9 cellular contexts compared by ENCODE assay signal in the genomic region with DNA sequence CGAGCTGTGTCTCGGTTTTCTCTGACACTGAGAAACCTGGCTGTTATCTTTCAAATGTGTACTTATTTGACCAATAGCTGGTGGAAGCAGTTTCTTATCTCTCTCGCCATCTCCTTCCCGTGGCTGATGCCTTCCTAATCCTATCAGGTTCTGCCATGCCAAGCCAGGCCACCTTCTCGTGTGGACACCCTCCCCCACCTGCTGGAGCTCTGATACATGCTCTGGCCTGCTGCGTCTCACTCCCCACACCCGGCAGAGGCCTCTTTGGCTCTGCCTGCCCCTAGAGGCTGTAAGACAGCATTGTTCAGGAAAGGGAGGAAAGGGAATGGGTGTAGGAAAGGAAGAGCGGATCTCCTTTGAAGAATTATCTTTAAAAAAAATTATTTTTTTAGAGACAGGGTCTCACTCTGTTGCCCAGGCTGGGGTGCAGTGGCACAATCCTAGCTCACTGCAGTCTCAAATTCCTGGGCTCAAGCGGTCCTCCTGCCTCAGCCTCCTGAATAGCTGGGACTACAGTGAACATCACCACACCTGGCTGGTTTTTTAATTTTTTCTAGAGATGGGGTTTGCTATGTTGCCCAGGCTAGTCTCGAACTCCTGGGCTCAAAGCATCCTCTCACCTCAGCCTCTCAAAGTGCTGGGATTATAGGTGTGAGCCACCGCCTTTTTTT. TPM values are rescaled to one million over a fixed set of nuclear protein-coding genes. Genes with fewer than 3 reads are reported as not detected.
A peak's percentile ranks its signal among the peaks of the same experiment; 100 is the strongest.
DNase-seq lines count a peak whose midpoint lies in the region; ATAC-seq and TF ChIP-seq lines count a peak whose summit lies in the region.
"Had no signal": no experiment of that assay in that cellular context is flagged by ENCODE, and none has a peak within 500 bp of the region (broad histone marks: within the 10 kb centered on the region; RNA-seq: fewer than 3 reads in every experiment).

No MANE protein-coding gene starts in this region.

- no peak for DNase-seq in activated CD8-positive, alpha-beta T cell treated with anti-CD3 and anti-CD28 coated beads for 36 hours
- no peak for DNase-seq in activated CD8-positive, alpha-beta T cell treated with anti-CD3 and anti-CD28 coated beads, Interleukin-2, amount 10 ng/mL, durations not matched to agents 7 days and 5 days
- DNase-seq in M059J (ENCODE audit: low read depth) (peak; percentile 69), fibroblast of peridontal ligament (ENCODE audit: extremely low read depth) (peak; percentile 58), ovary (peak; percentile 53 to 69 (median 61))

- POLR2A ChIA-PET in activated CD8-positive, alpha-beta T cell treated with anti-CD3 and anti-CD28 coated beads for 36 hours (lab: Charles Lee), result interaction anchor here (0.7 to 1.4 kb wide), 4 partner anchors 8 to 250 kb away, joined by 3 to 5 read pairs (median 4); no protein-coding TSS in a partner anchor
- POLR2A ChIA-PET in activated CD8-positive, alpha-beta T cell treated with anti-CD3 and anti-CD28 coated beads, Interleukin-2, amount 10 ng/mL, durations not matched to agents 7 days and 5 days (lab: Charles Lee), result interaction anchor here (0.6 kb wide), 1 partner anchor 82 kb away, joined by 4 read pairs; no protein-coding TSS in a partner anchor

- peak overlapping the region in 1 of 2 donors; percentile 49 for H3K27ac ChIP-seq in ovary

- intact Hi-C loops in activated CD8-positive, alpha-beta T cell treated with anti-CD3 and anti-CD28 coated beads for 36 hours (cut with micrococcal nuclease), result loop anchor here (10.0 kb wide), 1 partner anchor 413 kb away; no protein-coding TSS in a partner anchor
- intact Hi-C loops in ovary (cut with DNase I), result loop anchor here in 1 of 4 donors (10.0 kb wide), 1 partner anchor 423 kb away; the partner anchor contains the start of gene ZNF267

- no peaks in the 10 kb centered on the region for H3K27me3 Mint-ChIP-seq in activated CD8-positive, alpha-beta T cell treated with anti-CD3 and anti-CD28 coated beads for 36 hours
- H3K27me3 Mint-ChIP-seq in activated CD8-positive, alpha-beta T cell treated with anti-CD3 and anti-CD28 coated beads, Interleukin-2, amount 10 ng/mL, durations not matched to agents 7 days and 5 days (ENCODE audit: low read depth), result no peaks in the 10 kb centered on the region
- H3K27me3 Mint-ChIP-seq: stimulated activated naive CD8-positive, alpha-beta T cell treated with anti-CD3 and anti-CD28 coated beads, Interleukin-15, Interleukin-2, amounts not matched to agents 100 ng/mL and 50 ng/mL, for 24 hours had no signal

- no peak overlapping the region for H3K4me3 Mint-ChIP-seq in activated CD8-positive, alpha-beta T cell treated with anti-CD3 and anti-CD28 coated beads for 36 hours
- no peak overlapping the region for H3K4me3 Mint-ChIP-seq in activated CD8-positive, alpha-beta T cell treated with anti-CD3 and anti-CD28 coated beads, Interleukin-2, amount 10 ng/mL, durations not matched to agents 7 days and 5 days
- H3K4me3 Mint-ChIP-seq: stimulated activated naive CD8-positive, alpha-beta T cell treated with anti-CD3 and anti-CD28 coated beads, Interleukin-15, Interleukin-2, amounts not matched to agents 100 ng/mL and 50 ng/mL, for 24 hours had no signal

- no peak for TF ChIP-seq POLR2A in ovary (IDR thresholded peaks at IDR 0.05)

- peaks cover 19% of the 10 kb centered on the region for H3K36me3 Mint-ChIP-seq in activated CD8-positive, alpha-beta T cell treated with anti-CD3 and anti-CD28 coated beads for 36 hours (ENCODE audit: low read depth)
- peaks cover 16% of the 10 kb centered on the region for H3K36me3 Mint-ChIP-seq in activated CD8-positive, alpha-beta T cell treated with anti-CD3 and anti-CD28 coated beads, Interleukin-2, amount 10 ng/mL, durations not matched to agents 7 days and 5 days (ENCODE audit: low read depth)

- 41 to 50% (median 45%) methylated on average over 11 of the region's 11 CpGs for WGBS in ovary, 3 donors

- H3K9me3 Mint-ChIP-seq in activated CD8-positive, alpha-beta T cell treated with anti-CD3 and anti-CD28 coated beads for 36 hours, result no peaks in the 10 kb centered on the region
- no peaks in the 10 kb centered on the region for H3K9me3 Mint-ChIP-seq in activated CD8-positive, alpha-beta T cell treated with anti-CD3 and anti-CD28 coated beads, Interleukin-2, amount 10 ng/mL, durations not matched to agents 7 days and 5 days (ENCODE audit: insufficient read depth)
- H3K9me3 Mint-ChIP-seq: stimulated activated naive CD8-positive, alpha-beta T cell treated with anti-CD3 and anti-CD28 coated beads, Interleukin-15, Interleukin-2, amounts not matched to agents 100 ng/mL and 50 ng/mL, for 24 hours had no signal

- peaks cover 30% of the 10 kb centered on the region for H3K4me1 Mint-ChIP-seq in activated CD8-positive, alpha-beta T cell treated with anti-CD3 and anti-CD28 coated beads for 36 hours (ENCODE audit: low read depth)
- peaks cover 42% of the 10 kb centered on the region for H3K4me1 Mint-ChIP-seq in activated CD8-positive, alpha-beta T cell treated with anti-CD3 and anti-CD28 coated beads, Interleukin-2, amount 10 ng/mL, durations not matched to agents 7 days and 5 days (ENCODE audit: low read depth)

- no peaks in the 10 kb centered on the region for H3K27me3 ChIP-seq in ovary

- no peaks in the 10 kb centered on the region for H3K36me3 ChIP-seq in ovary

- no peak overlapping the region for H3K4me3 ChIP-seq in ovary

- no peak overlapping the region for H3K27ac Mint-ChIP-seq in activated CD8-positive, alpha-beta T cell treated with anti-CD3 and anti-CD28 coated beads for 36 hours
- no peak overlapping the region for H3K27ac Mint-ChIP-seq in activated CD8-positive, alpha-beta T cell treated with anti-CD3 and anti-CD28 coated beads, Interleukin-2, amount 10 ng/mL, durations not matched to agents 7 days and 5 days
- H3K27ac Mint-ChIP-seq: stimulated activated naive CD8-positive, alpha-beta T cell treated with anti-CD3 and anti-CD28 coated beads, Interleukin-15, Interleukin-2, amounts not matched to agents 100 ng/mL and 50 ng/mL, for 24 hours had no signal

- TF ChIP-seq CTCF in activated CD8-positive, alpha-beta T cell treated with anti-CD3 and anti-CD28 coated beads for 36 hours (IDR thresholded peaks at IDR 0.05), result no peak
- peak; percentile 15 to 50 (median 36) for TF ChIP-seq CTCF in ovary (IDR thresholded peaks at IDR 0.05)

- CTCF ChIA-PET in activated CD8-positive, alpha-beta T cell treated with anti-CD3 and anti-CD28 coated beads for 36 hours (lab: Charles Lee), result interaction anchor here (1.1 to 1.6 kb wide), 4 partner anchors 8 to 417 kb away, joined by 3 to 9 read pairs (median 4); no protein-coding TSS in a partner anchor
- CTCF ChIA-PET in activated CD8-positive, alpha-beta T cell treated with anti-CD3 and anti-CD28 coated beads, Interleukin-2, amount 10 ng/mL, durations not matched to agents 7 days and 5 days (lab: Charles Lee), result interaction anchor here (1.0 to 2.8 kb wide), 6 partner anchors 9 to 310 kb away, joined by 3 to 12 read pairs (median 6); partner anchors contain the start of gene ZNF843

- no peaks in the 10 kb centered on the region for H3K9me3 ChIP-seq in ovary

- peaks cover 22% of the 10 kb centered on the region for H3K4me1 ChIP-seq in ovary (ENCODE audit: insufficient read depth)

- no peak for TF ChIP-seq EP300 in ovary (IDR thresholded peaks at IDR 0.05)

- ATAC-seq in activated CD8-positive, alpha-beta T cell treated with anti-CD3 and anti-CD28 coated beads for 36 hours, result peak; percentile 38
- no peak for ATAC-seq in activated CD8-positive, alpha-beta T cell treated with anti-CD3 and anti-CD28 coated beads, Interleukin-2, amount 10 ng/mL, durations not matched to agents 7 days and 5 days
- ATAC-seq in SK-N-SH treated with all-trans-retinoic acid at 6 μM for 48 hours, result peak; percentile 95
- no peak for ATAC-seq in GM21381 (IDR thresholded peaks at IDR 0.05; ENCODE audit: unreplicated experiment)
- no peak for ATAC-seq in HG02571 (IDR thresholded peaks at IDR 0.05; ENCODE audit: unreplicated experiment)

RNA-seq across cellular contexts. Expression of gene ARMC5, which starts 7.5 kb away (rescaled TPM):
- 10 to 100 TPM in 1 of 2 experiments, 1 to 10 TPM in 1; 8.2 to 10.0 TPM for total RNA-seq in activated CD8-positive, alpha-beta T cell treated with anti-CD3 and anti-CD28 coated beads for 36 hours
- 10 to 100 TPM; 18.9 to 19.1 TPM for total RNA-seq in activated CD8-positive, alpha-beta T cell treated with anti-CD3 and anti-CD28 coated beads, Interleukin-2, amount 10 ng/mL, durations not matched to agents 7 days and 5 days
- 8.6 and 17.7 TPM in 2 replicates for total RNA-seq in M059J (2014; rRNA removed; shearing (Covaris generic))
- 10 to 100 TPM in 5 of 7 donors, 1 to 10 TPM in 2; 8.1 to 16.1 (median 11.0) TPM for total RNA-seq in ovary
- 10 to 100 TPM in 1 of 2 donors, 1 to 10 TPM in 1; 2.2 to 11.4 TPM for polyA plus RNA-seq in ovary

RNA-seq across cellular contexts. Expression of gene ZNF843, which starts 9.2 kb away (rescaled TPM):
- not detected for total RNA-seq in activated CD8-positive, alpha-beta T cell treated with anti-CD3 and anti-CD28 coated beads for 36 hours
- under 1 TPM; 0.21 to 0.32 TPM for total RNA-seq in activated CD8-positive, alpha-beta T cell treated with anti-CD3 and anti-CD28 coated beads, Interleukin-2, amount 10 ng/mL, durations not matched to agents 7 days and 5 days
- 0.25 TPM in 1 of 2 replicates, not detected in the other for total RNA-seq in M059J (2014; rRNA removed; shearing (Covaris generic))
- 1 to 10 TPM; 2.1 to 5.0 (median 4.2) TPM for total RNA-seq in ovary
- 1 to 10 TPM; 2.2 to 2.8 TPM for polyA plus RNA-seq in ovary

RNA-seq across cellular contexts. Expression of gene TGFB1I1, which starts 20.1 kb away (rescaled TPM):
- total RNA-seq in activated CD8-positive, alpha-beta T cell treated with anti-CD3 and anti-CD28 coated beads for 36 hours, result 1 to 10 TPM in 1 of 2 experiments, under 1 TPM in 1; 0.92 to 1.2 TPM
- total RNA-seq in activated CD8-positive, alpha-beta T cell treated with anti-CD3 and anti-CD28 coated beads, Interleukin-2, amount 10 ng/mL, durations not matched to agents 7 days and 5 days, result under 1 TPM; 0.83 to 0.92 TPM
- total RNA-seq in M059J (2014; rRNA removed; shearing (Covaris generic)), result 32.8 and 37.5 TPM in 2 replicates
- 100 to 1,000 TPM in 5 of 7 donors, 10 to 100 TPM in 2; 38.0 to 216 (median 156) TPM for total RNA-seq in ovary
- 10 to 100 TPM; 78.5 to 82.2 TPM for polyA plus RNA-seq in ovary

RNA-seq across cellular contexts. Expression of gene COX6A2, which starts 23.7 kb away (rescaled TPM):
- total RNA-seq in activated CD8-positive, alpha-beta T cell treated with anti-CD3 and anti-CD28 coated beads for 36 hours, result not detected
- total RNA-seq in activated CD8-positive, alpha-beta T cell treated with anti-CD3 and anti-CD28 coated beads, Interleukin-2, amount 10 ng/mL, durations not matched to agents 7 days and 5 days, result not detected
- not detected in 2 replicates for total RNA-seq in M059J (2014; rRNA removed; shearing (Covaris generic))
- total RNA-seq in ovary, result not detected
- 1 to 10 TPM in 1 of 2 donors, not detected in 1; 1.2 TPM for polyA plus RNA-seq in ovary

RNA-seq across cellular contexts. Expression of gene SLC5A2, which starts 31.1 kb away (rescaled TPM):
- total RNA-seq in activated CD8-positive, alpha-beta T cell treated with anti-CD3 and anti-CD28 coated beads for 36 hours, result not detected
- total RNA-seq in activated CD8-positive, alpha-beta T cell treated with anti-CD3 and anti-CD28 coated beads, Interleukin-2, amount 10 ng/mL, durations not matched to agents 7 days and 5 days, result under 1 TPM in 1 of 2 experiments, not detected in 1; 0.13 TPM
- total RNA-seq in M059J (2014; rRNA removed; shearing (Covaris generic)), result 0.10 TPM in 1 of 2 replicates, not detected in the other
- under 1 TPM; 0.13 to 0.81 (median 0.38) TPM for total RNA-seq in ovary
- 1 to 10 TPM in 1 of 2 donors, not detected in 1; 1.7 TPM for polyA plus RNA-seq in ovary

Comparison
In these comparisons a context has a peak if more than half of its experiments do, and no peak if none do; other contexts are left out.
1. ATAC-seq: peak in activated CD8-positive, alpha-beta T cell treated with anti-CD3 and anti-CD28 coated beads for 36 hours (single experiment) and SK-N-SH treated with all-trans-retinoic acid at 6 μM for 48 hours (single experiment); none in activated CD8-positive, alpha-beta T cell treated with anti-CD3 and anti-CD28 coated beads, Interleukin-2, amount 10 ng/mL, durations not matched to agents 7 days and 5 days (single experiment), GM21381 (single experiment) and HG02571 (single experiment).
2. DNase-seq: peak in M059J (single experiment), fibroblast of peridontal ligament (single experiment) and ovary (5 of 5); none in activated CD8-positive, alpha-beta T cell treated with anti-CD3 and anti-CD28 coated beads for 36 hours (single experiment) and activated CD8-positive, alpha-beta T cell treated with anti-CD3 and anti-CD28 coated beads, Interleukin-2, amount 10 ng/mL, durations not matched to agents 7 days and 5 days (single experiment).
3. RNA of gene TGFB1I1, which starts 20.1 kb away (total RNA-seq): 38.0 to 216 TPM in ovary and 32.8 to 37.5 TPM in M059J; 0.92 to 1.2 TPM in activated CD8-positive, alpha-beta T cell treated with anti-CD3 and anti-CD28 coated beads for 36 hours and 0.83 to 0.92 TPM in activated CD8-positive, alpha-beta T cell treated with anti-CD3 and anti-CD28 coated beads, Interleukin-2, amount 10 ng/mL, durations not matched to agents 7 days and 5 days; every median in the first group is over 10 times any median in the second.